ENCODE assay signal across 20 cellular contexts in genomic region chr3:35216501-35217266, GRCh38.
DNase-seq lines count a peak whose midpoint lies in the region; ATAC-seq and TF ChIP-seq lines count a peak whose summit lies in the region.
"Had no signal": no experiment of that assay in that cellular context is flagged by ENCODE, and none has a peak within 500 bp of the region (broad histone marks: within the 10 kb centered on the region; RNA-seq: fewer than 3 reads in every experiment).

No MANE protein-coding gene starts in this region.

- H3K27me3 ChIP-seq in left lung (no peaks in the 10 kb centered on the region), spleen (replicated peaks in 1 of 7) (no peaks in the 10 kb centered on the region)
- H3K27me3 ChIP-seq: BE2C; BLaER1 treated with 17β-estradiol and CSF1 and Interleukin-3, amounts not matched to agents 10 nM and 100 nM had no signal

- peaks cover 0 to 16% of the 10 kb centered on the region in 2 donors for H3K9me3 ChIP-seq in left lung
- H3K9me3 ChIP-seq in spleen: peaks cover 0 to 11% (median 0%) of the 10 kb centered on the region in 8 donors
- H3K9me3 ChIP-seq: A549; BE2C; BLaER1 treated with 17β-estradiol and CSF1 and Interleukin-3, amounts not matched to agents 10 nM and 100 nM had no signal

- no peaks in the 10 kb centered on the region for H3K4me1 ChIP-seq in left lung
- no peaks in the 10 kb centered on the region for H3K4me1 ChIP-seq in spleen
- H3K4me1 ChIP-seq: A549; BE2C; BLaER1 treated with 17β-estradiol and CSF1 and Interleukin-3, amounts not matched to agents 10 nM and 100 nM had no signal

- H3K36me3 ChIP-seq in left lung: no peaks in the 10 kb centered on the region
- no peaks in the 10 kb centered on the region for H3K36me3 ChIP-seq in spleen
- H3K36me3 ChIP-seq: BE2C; BLaER1 treated with 17β-estradiol and CSF1 and Interleukin-3, amounts not matched to agents 10 nM and 100 nM had no signal

- peaks cover 2% of the 10 kb centered on the region for H3K27me3 Mint-ChIP-seq in chondrocyte (ENCODE audit: low read depth)
- H3K27me3 Mint-ChIP-seq: CD4-positive, alpha-beta T cell; CD8-positive, alpha-beta memory T cell had no signal

- DNase-seq in left lung (peak; percentile 28 to 62), mesenteric fat pad (ENCODE audit: low spot score) (peak; percentile 88), spleen (peak; percentile 62), chondrocyte (ENCODE audit: low spot score) (no peak)
- no peak for DNase-seq in activated CD4-positive, CD25-positive, alpha-beta regulatory T cell (lab: John Stamatoyannopoulos, UW)
- DNase-seq in stimulated activated CD4-positive, alpha-beta T cell treated with anti-CD3 and anti-CD28 coated beads, Interleukin-1b, Interleukin-23, amount 100 ng/mL, for 48 hours: no peak
- DNase-seq: 8988T; ACHN; AML-193; BE2C; CD4-positive, alpha-beta T cell; CD8-positive, alpha-beta memory T cell; DMS53; DND-41; GM23248; H7; HCEC 1CT had no signal

- ATAC-seq in left lung: no peak
- ATAC-seq: A549 had no signal

- H3K27ac Mint-ChIP-seq in chondrocyte (ENCODE audit: unreplicated experiment): no peak overlapping the region
- H3K27ac Mint-ChIP-seq: CD4-positive, alpha-beta T cell had no signal

- H3K9me3 Mint-ChIP-seq in chondrocyte (ENCODE audit: low read depth): peaks cover 9% of the 10 kb centered on the region
- H3K9me3 Mint-ChIP-seq: CD4-positive, alpha-beta T cell had no signal

- H3K4me1 Mint-ChIP-seq in chondrocyte (ENCODE audit: low read depth): no peaks in the 10 kb centered on the region
- H3K4me1 Mint-ChIP-seq: CD14-positive monocyte; CD8-positive, alpha-beta memory T cell had no signal

- no peak overlapping the region for H3K27ac ChIP-seq in left lung
- H3K27ac ChIP-seq in spleen: no peak overlapping the region
- H3K27ac ChIP-seq: A549; BLaER1 treated with 17β-estradiol and CSF1 and Interleukin-3, amounts not matched to agents 10 nM and 100 nM; GM23248 had no signal

- H3K4me3 ChIP-seq in left lung (no peak overlapping the region), spleen (no peak overlapping the region)
- H3K4me3 ChIP-seq: A549; BLaER1 treated with 17β-estradiol and CSF1 and Interleukin-3, amounts not matched to agents 10 nM and 100 nM; GM23248 had no signal

- no peak for TF ChIP-seq POLR2A in spleen (IDR thresholded peaks at IDR 0.05)

- intact Hi-C loops in left lung (cut with DNase I) (no loop called here), spleen (cut with DNase I; ENCODE audit: low total_unique reads) (no loop called here)

- no peaks in the 10 kb centered on the region for H3K36me3 Mint-ChIP-seq in chondrocyte (ENCODE audit: low read depth)
- H3K36me3 Mint-ChIP-seq: CD14-positive monocyte; CD8-positive, alpha-beta memory T cell had no signal

- H3K4me3 Mint-ChIP-seq in chondrocyte (ENCODE audit: unreplicated experiment): no peak overlapping the region
- H3K4me3 Mint-ChIP-seq: CD14-positive monocyte; CD4-positive, alpha-beta T cell; CD8-positive, alpha-beta memory T cell had no signal

- WGBS in spleen, 5 donors: 84 to 95% (median 90%) methylated on average over 16 to 18 of the region's 18 CpGs

- TF ChIP-seq CTCF in left lung (IDR thresholded peaks at IDR 0.05) (no peak), spleen (IDR thresholded peaks at IDR 0.05 in 8 of 11, conservative IDR thresholded peaks at IDR 0.05 in 3 of 11) (no peak), chondrocyte (IDR thresholded peaks at IDR 0.05) (no peak)

Comparison
In these comparisons a context has a peak if more than half of its experiments do, and no peak if none do; other contexts are left out.
1. DNase-seq: peak in left lung (2 of 2), mesenteric fat pad (single experiment) and spleen (single experiment); none in activated CD4-positive, CD25-positive, alpha-beta regulatory T cell (0 of 4), chondrocyte (single experiment) and stimulated activated CD4-positive, alpha-beta T cell treated with anti-CD3 and anti-CD28 coated beads, Interleukin-1b, Interleukin-23, amount 100 ng/mL, for 48 hours (single experiment).